Comparison of ENCODE assay signal across 2 cellular contexts in genomic region chr22:35914357-35914664, GRCh38.
TF ChIP-seq lines count a peak whose summit lies in the region.

No MANE protein-coding gene starts in this region.

TF ChIP-seq in SK-N-SH treated with all-trans-retinoic acid at 6 μM for 48 hours, 23 proteins besides CTCF, POLR2A, EP300 and RAD21 (continued from another document):
- no peak for TF ChIP-seq PATZ1 (CRISPR knock-in tag; IDR thresholded peaks at IDR 0.05; ENCODE audit: borderline replicate concordance)
- no peak for TF ChIP-seq ARNTL (CRISPR knock-in tag; IDR thresholded peaks at IDR 0.05; ENCODE audit: borderline replicate concordance, low read depth)
- no peak for TF ChIP-seq TSHZ2 (CRISPR knock-in tag; IDR thresholded peaks at IDR 0.05)
- no peak for TF ChIP-seq TCF4 (CRISPR knock-in tag; IDR thresholded peaks at IDR 0.05; ENCODE audit: borderline replicate concordance)
- no peak for TF ChIP-seq ZNF70 (CRISPR knock-in tag; IDR thresholded peaks at IDR 0.05)
- TF ChIP-seq BACH2 (CRISPR knock-in tag; IDR thresholded peaks at IDR 0.05; ENCODE audit: borderline replicate concordance): no peak
- no peak for TF ChIP-seq CSRNP3 (CRISPR knock-in tag; IDR thresholded peaks at IDR 0.05)
- TF ChIP-seq RARB (CRISPR knock-in tag; IDR thresholded peaks at IDR 0.05): no peak
- TF ChIP-seq CSDC2 (CRISPR knock-in tag; IDR thresholded peaks at IDR 0.05): no peak
- no peak for TF ChIP-seq CREB5 (CRISPR knock-in tag; IDR thresholded peaks at IDR 0.05; ENCODE audit: low read depth)

TF ChIP-seq in K562, 482 proteins besides CTCF, POLR2A, EP300 and RAD21 (continued from another document):
- TF ChIP-seq CTCFL (IDR thresholded peaks at IDR 0.05; ENCODE audit: borderline replicate concordance, insufficient read depth, low read depth, low read length, poor library complexity, severe bottlenecking) (no peak), ZNF584 (CRISPR knock-in tag; IDR thresholded peaks at IDR 0.05; ENCODE audit: low read depth) (no peak), RUNX1 (IDR thresholded peaks at IDR 0.05; ENCODE audit: low read depth) (no peak), MNT (conservative IDR thresholded peaks at IDR 0.05) (no peak), ZNF644 (tag; IDR thresholded peaks at IDR 0.05; ENCODE audit: low read depth) (no peak)
